In genomic region chr14:24332094-24332983, GRCh38 we compare ENCODE assay signal across 8 cellular contexts. TPM values are rescaled to one million over a fixed set of nuclear protein-coding genes. Genes with fewer than 3 reads are reported as not detected.
A peak's percentile ranks its signal among the peaks of the same experiment; 100 is the strongest.
DNase-seq lines count a peak whose midpoint lies in the region; ATAC-seq and TF ChIP-seq lines count a peak whose summit lies in the region.

No MANE protein-coding gene starts in this region.

- H3K4me3 ChIP-seq in PC-3 (ENCODE audit: low read length) (no peak overlapping the region), fibroblast of the aortic adventitia (ENCODE audit: low read depth, low read length) (peak overlapping the region; percentile 22), neutrophil (ENCODE audit: low read depth in 1 of 2, low read length in 1 of 2) (peak overlapping the region; percentile 65 to 72), suprapubic skin (peak overlapping the region; percentile 28)

- H2AFZ ChIP-seq in PC-3 (ENCODE audit: low read length), result peak overlapping the region; percentile 33; the same call in 1 of the 2 replicates

- no peaks in the 10 kb centered on the region for H3F3A ChIP-seq in PC-3 (ENCODE audit: low read length, unreplicated experiment)

- H3K27me3 ChIP-seq in PC-3 (ENCODE audit: low read length) (no peaks in the 10 kb centered on the region), neutrophil (peaks cover 17% of the 10 kb centered on the region), suprapubic skin (peaks cover 9% of the 10 kb centered on the region)

- no peak overlapping the region for H3K4me2 ChIP-seq in PC-3 (ENCODE audit: low read length)

- H3K9me3 ChIP-seq in PC-3 (ENCODE audit: low read length) (no peaks in the 10 kb centered on the region), neutrophil (no peaks in the 10 kb centered on the region), suprapubic skin (no peaks in the 10 kb centered on the region)

- H4K20me1 ChIP-seq in PC-3 (ENCODE audit: low read length), result no peaks in the 10 kb centered on the region

- CTCF ChIA-PET in PC-3 (lab: Charles Lee), result interaction anchor here (0.7 to 1.5 kb wide), 3 partner anchors 99 to 196 kb away, joined by 5 to 27 read pairs (median 8); partner anchors contain the start of genes KHNYN and PSME1

- no peak overlapping the region for H3K9ac ChIP-seq in PC-3 (ENCODE audit: low read length)

- no peaks in the 10 kb centered on the region for H3K79me2 ChIP-seq in PC-3 (ENCODE audit: low read length)

- POLR2A ChIA-PET in PC-3 (lab: Charles Lee; ENCODE audit: unreplicated experiment), result no interaction called here

- WGBS in suprapubic skin, result 8% methylated on average over 37 of the region's 62 CpGs

- no TSS peak for BruUV-seq in PC-3 (replicated peaks; lab: Mats Ljungman, UMichigan)

- H3K4me1 ChIP-seq in PC-3 (ENCODE audit: insufficient read depth, low read length), result peaks cover 5% of the 10 kb centered on the region; the same call in 1 of the 2 replicates
- H3K4me1 ChIP-seq in neutrophil (ENCODE audit: control insufficient read depth in 1 of 2, insufficient read depth in 1 of 2, low read depth in 1 of 2, low read length in 1 of 2), result peaks cover 98 to 100% of the 10 kb centered on the region in 2 experiments
- H3K4me1 ChIP-seq in suprapubic skin, result peaks cover 55% of the 10 kb centered on the region

- intact Hi-C loops in PC-3 (cut with micrococcal nuclease), result loop anchor here (2.0 kb wide), 1 partner anchor 34 kb away; no protein-coding TSS in a partner anchor

- peak; percentile 86 for ATAC-seq in GM21390 (IDR thresholded peaks at IDR 0.05; ENCODE audit: unreplicated experiment)
- peak; percentile 69 for ATAC-seq in PC-3

- H3K36me3 ChIP-seq in PC-3 (ENCODE audit: low read depth, low read length) (no peaks in the 10 kb centered on the region), neutrophil (peaks cover 17% of the 10 kb centered on the region), suprapubic skin (peaks cover 13% of the 10 kb centered on the region)

- H3K27ac ChIP-seq in PC-3 (ENCODE audit: low read length) (no peak overlapping the region), neutrophil (peak overlapping the region; percentile 91), suprapubic skin (no peak overlapping the region)

- no peaks in the 10 kb centered on the region for H3K9me2 ChIP-seq in PC-3 (replicated peaks; ENCODE audit: low read length)

- TF ChIP-seq POLR2A in suprapubic skin (IDR thresholded peaks at IDR 0.05), result no peak

- TF ChIP-seq CTCF in PC-3 (conservative IDR thresholded peaks at IDR 0.05; ENCODE audit: low read depth, low read length), result peak; percentile 76
- peak; percentile 86 for TF ChIP-seq CTCF in fibroblast of the aortic adventitia (IDR thresholded peaks at IDR 0.05; ENCODE audit: insufficient read depth, low read length)
- peak; percentile 84 for TF ChIP-seq CTCF in neutrophil (IDR thresholded peaks at IDR 0.05)
- peak; percentile 73 to 77 for TF ChIP-seq CTCF in suprapubic skin (IDR thresholded peaks at IDR 0.05)

- DNase-seq in DMS114 treated with DMSO at 0.1 percent for 48 hours (lab: John Stamatoyannopoulos, UW; ENCODE audit: unreplicated experiment) (peak; percentile 6), HUDEP-2 (lab: John Stamatoyannopoulos, UW; ENCODE audit: unreplicated experiment in 76 of 76) (peak in 58 of 76 experiments; percentile 16 to 78 (median 40)), PC-3 (peak; percentile 65), fibroblast of the aortic adventitia (ENCODE audit: low read depth) (peak; percentile 63), suprapubic skin (ENCODE audit: low spot score in 2 of 2) (peak in 1 of 2 donors; percentile 89)
- peak; percentile 64 to 71 for DNase-seq in activated T-helper 1 cell treated with anti-CD3 and anti-CD28 coated beads, Interleukin-2, amount 50 U/mL, for 16 hours (ENCODE audit: low read depth in 1 of 2, low spot score in 1 of 2)

- TF ChIP-seq EP300 in suprapubic skin (IDR thresholded peaks at IDR 0.05), result no peak

RNA-seq across cellular contexts. Expression of gene ADCY4, which starts 2.5 kb away (rescaled TPM):
- total RNA-seq in PC-3 (2014; rRNA removed) (0.04 TPM in 1 of 2 replicates, not detected in the other), fibroblast of the aortic adventitia (ENCODE audit: low replicate concordance) (1.2 and 6.3 TPM in 2 replicates), suprapubic skin (10 to 100 TPM in 2 of 4 donors, 1 to 10 TPM in 2; 3.9 to 33.2 (median 13.9) TPM)

RNA-seq across cellular contexts. Expression of gene RIPK3, which starts 7.5 kb away (rescaled TPM):
- total RNA-seq in PC-3 (2014; rRNA removed) (not detected in 2 replicates), fibroblast of the aortic adventitia (ENCODE audit: low replicate concordance) (0.99 and 3.0 TPM in 2 replicates), suprapubic skin (10 to 100 TPM in 2 of 4 donors, 1 to 10 TPM in 2; 6.8 to 13.7 (median 11.1) TPM)

RNA-seq across cellular contexts. Expression of gene LTB4R, which starts 21.0 kb away (rescaled TPM):
- total RNA-seq in PC-3 (2014; rRNA removed) (11.6 and 13.1 TPM in 2 replicates), fibroblast of the aortic adventitia (ENCODE audit: low replicate concordance) (0.98 and 1.5 TPM in 2 replicates), suprapubic skin (100 to 1,000 TPM in 2 of 4 donors, 10 to 100 TPM in 2; 83.1 to 137 (median 117) TPM)

RNA-seq across cellular contexts. Expression of gene LTB4R2, which starts 22.4 kb away (rescaled TPM):
- total RNA-seq in PC-3 (2014; rRNA removed), result 9.3 and 19.3 TPM in 2 replicates
- total RNA-seq in fibroblast of the aortic adventitia (ENCODE audit: low replicate concordance), result 3.5 and 18.6 TPM in 2 replicates
- 100 to 1,000 TPM; 131 to 184 (median 156) TPM for total RNA-seq in suprapubic skin

RNA-seq across cellular contexts. Expression of gene CIDEB, which starts 24.6 kb away (rescaled TPM):
- not detected in 2 replicates for total RNA-seq in PC-3 (2014; rRNA removed)
- 1.9 and 4.2 TPM in 2 replicates for total RNA-seq in fibroblast of the aortic adventitia (ENCODE audit: low replicate concordance)
- total RNA-seq in suprapubic skin, result 10 to 100 TPM; 23.4 to 32.7 (median 31.7) TPM
